Comparison of ENCODE assay signal across 31 cellular contexts in the genomic region with DNA sequence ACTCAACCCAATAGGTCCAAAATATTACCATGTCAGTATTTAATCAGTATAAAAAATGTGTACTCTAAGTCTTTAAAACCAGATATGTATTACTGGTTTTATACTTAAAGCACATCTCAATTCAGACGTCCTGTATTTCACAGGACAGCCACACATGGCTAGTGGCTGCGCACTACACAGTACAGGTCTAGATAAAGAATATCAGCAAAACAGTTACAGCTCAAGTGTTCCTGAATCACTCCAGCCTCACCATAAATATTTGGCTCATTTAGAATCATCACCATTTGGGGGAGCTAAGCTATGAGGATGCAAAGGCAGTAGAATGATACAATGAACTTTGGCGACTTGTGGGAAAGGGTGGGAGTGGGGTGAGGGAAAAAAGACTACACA.
"Had no signal": no experiment of that assay in that cellular context is flagged by ENCODE, and none has a peak within 500 bp of the region (broad histone marks: within the 10 kb centered on the region; RNA-seq: fewer than 3 reads in every experiment).

No MANE protein-coding gene starts in this region.

- DNase-seq: activated CD4-positive, alpha-beta T cell treated with anti-CD3 and anti-CD28 coated beads, Interleukin-2, amount 10 ng/mL, durations not matched to agents 24 days and 14 days; activated CD4-positive, alpha-beta T cell treated with anti-CD3 and anti-CD28 coated beads, Interleukin-2, amount 50 U/mL, for 4 hours; activated CD8-positive, alpha-beta T cell treated with anti-CD3 and anti-CD28 coated beads, Interleukin-2, amount 10 ng/mL, durations not matched to agents 7 days and 5 days; activated gamma-delta T cell; activated naive CD4-positive, alpha-beta T cell treated with Interleukin-2 at 50 U/mL for 16 hours; activated T-cell treated with anti-CD3 and anti-CD28 coated beads, Interleukin-2, amount 50 U/mL, for 24 hours; adrenal gland; body of pancreas; caudate nucleus; cerebellar nuclear complex; NCI-H1105; NCI-H1417 treated with DMSO at 0.1 percent for 48 hours; NCI-H187 treated with DMSO at 0.1 percent for 48 hours; NCI-H2081; NCI-H446 treated with DMSO at 0.1 percent for 48 hours; NCI-H524; NCI-H82; NK-92 treated with Interleukin-12 subunit alpha and Interleukin-12 subunit beta, amount 100 ng/mL, for 24 hours; SHP77 treated with DMSO at 0.1 percent for 48 hours; SK-N-SH had no signal

- H3K27me3 Mint-ChIP-seq: activated CD4-positive, alpha-beta T cell treated with anti-CD3 and anti-CD28 coated beads, Interleukin-2, amount 10 ng/mL, durations not matched to agents 24 days and 14 days; activated T-cell treated with anti-CD3 and anti-CD28 coated beads, Interleukin-2, amount 50 U/mL, for 24 hours had no signal

- H3K4me1 ChIP-seq: adrenal gland, body of pancreas, breast epithelium had no signal

- H3K9me3 ChIP-seq: adrenal gland, body of pancreas, breast epithelium, SJSA1, SK-N-SH had no signal

- ATAC-seq: activated CD8-positive, alpha-beta T cell treated with anti-CD3 and anti-CD28 coated beads, Interleukin-2, amount 10 ng/mL, durations not matched to agents 7 days and 5 days; body of pancreas had no signal

- H3K4me3 Mint-ChIP-seq: activated CD4-positive, alpha-beta T cell treated with anti-CD3 and anti-CD28 coated beads, Interleukin-2, amount 10 ng/mL, durations not matched to agents 24 days and 14 days; activated CD8-positive, alpha-beta T cell treated with anti-CD3 and anti-CD28 coated beads, Interleukin-2, amount 10 ng/mL, durations not matched to agents 7 days and 5 days; activated T-cell treated with anti-CD3 and anti-CD28 coated beads, Interleukin-2, amount 50 U/mL, for 24 hours; T-helper 1 cell treated with Interleukin-12 subunit alpha and Interleukin-12 subunit beta and Interleukin-4 antibody, amounts not matched to agents 30 μg/mL and 1 μg/mL, for 36 hours; T-helper 2 cell treated with Interferon-gamma antibody and Interleukin-4, amounts not matched to agents 5 μg/mL and 100 μg/mL, for 36 hours had no signal

- H3K27ac Mint-ChIP-seq: activated naive CD4-positive, alpha-beta T cell treated with anti-CD3 and anti-CD28 coated beads, Interleukin-2, amount 50 U/mL, for 72 hours; activated T-helper 2 cell treated with anti-CD3 and anti-CD28 coated beads, Interferon-gamma antibody, Interleukin-2, Interleukin-4, amounts not matched to agents 10 μg/mL and 5 μg/mL and 100 μg/mL, durations not matched to agents 14 hours and 24 hours and 36 hours; T-helper 1 cell treated with Interleukin-12 subunit alpha and Interleukin-12 subunit beta and Interleukin-4 antibody, amounts not matched to agents 30 μg/mL and 1 μg/mL, for 36 hours; T-helper 2 cell treated with Interferon-gamma antibody and Interleukin-4, amounts not matched to agents 5 μg/mL and 100 μg/mL, for 36 hours had no signal

- H3K9me3 Mint-ChIP-seq: activated CD4-positive, alpha-beta T cell treated with anti-CD3 and anti-CD28 coated beads, Interleukin-2, amount 10 ng/mL, durations not matched to agents 24 days and 14 days; activated naive CD4-positive, alpha-beta T cell treated with anti-CD3 and anti-CD28 coated beads, Interleukin-2, amount 50 U/mL, for 72 hours; activated T-cell treated with anti-CD3 and anti-CD28 coated beads, Interleukin-2, amount 50 U/mL, for 24 hours; activated T-helper 2 cell treated with anti-CD3 and anti-CD28 coated beads, Interferon-gamma antibody, Interleukin-2, Interleukin-4, amounts not matched to agents 10 μg/mL and 5 μg/mL and 100 μg/mL, durations not matched to agents 14 hours and 24 hours and 36 hours; T-helper 1 cell treated with Interleukin-12 subunit alpha and Interleukin-12 subunit beta and Interleukin-4 antibody, amounts not matched to agents 30 μg/mL and 1 μg/mL, for 36 hours; T-helper 2 cell treated with Interferon-gamma antibody and Interleukin-4, amounts not matched to agents 5 μg/mL and 100 μg/mL, for 36 hours had no signal

- H3K4me3 ChIP-seq: adrenal gland, body of pancreas, breast epithelium, PC-9, SJSA1 had no signal

- H3K27ac ChIP-seq: adrenal gland, body of pancreas, breast epithelium, PC-9, RWPE1, SJSA1 had no signal

- H2AFZ ChIP-seq: PC-9 had no signal

- H3K4me2 ChIP-seq: PC-9, SK-N-SH had no signal

- H3K9ac ChIP-seq: SK-N-SH had no signal

- H3K36me3 ChIP-seq: adrenal gland had no signal

- H3K27me3 ChIP-seq: adrenal gland, body of pancreas, breast epithelium, SJSA1 had no signal

- FAIRE-seq: astrocyte, RCC 7860, TTC549 had no signal
